24 cellular contexts compared by ENCODE assay signal in genomic region chr4:47434931-47435330, GRCh38.
"Had no signal": no experiment of that assay in that cellular context is flagged by ENCODE, and none has a peak within 500 bp of the region (broad histone marks: within the 10 kb centered on the region; RNA-seq: fewer than 3 reads in every experiment).

No MANE protein-coding gene starts in this region.

- DNase-seq: colonic mucosa; cortex of kidney; dermis blood vessel endothelial cell; dorsolateral prefrontal cortex; effector CD4-positive, alpha-beta T cell; effector CD8-positive, alpha-beta T cell; effector memory CD4-positive, alpha-beta T cell; effector memory CD8-positive, alpha-beta T cell; endodermal cell; erythroblast; esophagus squamous epithelium; foreskin fibroblast; foreskin keratinocyte; foreskin melanocyte; gastrocnemius medialis; glutamatergic neuron; head of caudate nucleus; heart left ventricle; heart right ventricle; hippocampal formation had no signal

- H3K36me3 ChIP-seq: colonic mucosa, esophagus squamous epithelium, gastrocnemius medialis, gastroesophageal sphincter, heart left ventricle, heart right ventricle had no signal

- H3K27ac ChIP-seq: colonic mucosa, coronary artery, dorsolateral prefrontal cortex, epithelial cell of prostate, esophagus squamous epithelium, foreskin keratinocyte, gastrocnemius medialis, gastroesophageal sphincter, heart left ventricle, heart right ventricle, hepatocyte had no signal

- H3K9me3 ChIP-seq: colonic mucosa, esophagus squamous epithelium, gastrocnemius medialis, gastroesophageal sphincter, heart left ventricle, heart right ventricle had no signal

- H3K4me1 ChIP-seq: colonic mucosa, esophagus squamous epithelium, foreskin keratinocyte, gastrocnemius medialis, gastroesophageal sphincter, heart left ventricle, heart right ventricle had no signal

- H3K4me3 ChIP-seq: colonic mucosa, coronary artery, dorsolateral prefrontal cortex, esophagus squamous epithelium, gastrocnemius medialis, gastroesophageal sphincter, heart left ventricle, heart right ventricle, hepatocyte had no signal

- H3K27me3 ChIP-seq: colonic mucosa, dorsolateral prefrontal cortex, esophagus squamous epithelium, foreskin keratinocyte, gastrocnemius medialis, gastroesophageal sphincter, heart left ventricle, heart right ventricle, hepatocyte had no signal
